In the genomic region with DNA sequence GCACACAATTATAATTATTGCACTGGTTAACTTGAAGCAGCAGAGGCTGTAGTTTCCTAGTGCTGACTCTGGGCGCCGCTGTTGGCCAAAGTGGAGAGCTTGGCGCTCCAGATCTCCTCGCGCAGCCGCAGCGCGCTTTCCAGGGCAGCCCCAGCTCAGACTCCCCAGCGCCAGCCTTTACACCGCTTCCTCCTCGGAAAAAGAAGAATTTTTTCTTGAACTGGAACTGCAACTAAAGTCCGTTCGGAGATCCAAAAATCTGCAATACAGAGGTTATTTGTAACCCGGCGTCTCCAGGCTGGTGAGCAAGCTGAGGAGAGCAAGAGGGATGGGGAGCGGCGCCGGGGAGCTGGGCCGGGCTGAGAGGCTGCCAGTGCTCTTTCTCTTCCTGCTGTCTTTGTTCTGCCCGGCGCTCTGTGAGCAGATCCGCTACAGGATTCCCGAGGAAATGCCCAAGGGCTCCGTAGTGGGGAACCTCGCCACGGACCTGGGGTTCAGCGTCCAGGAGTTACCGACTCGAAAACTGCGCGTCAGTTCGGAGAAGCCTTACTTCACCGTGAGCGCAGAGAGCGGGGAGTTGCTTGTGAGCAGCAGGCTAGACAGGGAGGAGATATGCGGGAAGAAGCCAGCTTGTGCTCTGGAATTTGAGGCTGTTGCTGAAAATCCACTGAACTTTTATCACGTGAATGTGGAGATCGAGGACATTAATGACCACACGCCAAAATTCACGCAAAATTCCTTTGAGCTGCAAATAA, we compare ENCODE assay signal across 8 cellular contexts. TPM values are rescaled to one million over a fixed set of nuclear protein-coding genes. Genes with fewer than 3 reads are reported as not detected.
DNase-seq lines count a peak whose midpoint lies in the region; ATAC-seq and TF ChIP-seq lines count a peak whose summit lies in the region.
"Not testable (repeated sequence)": the region's sequence is repeated elsewhere in the genome, so short reads cannot be mapped to it uniquely, and the experiment has no call there.

A gene (plus strand): TSS at position 142 of the 755 bp plus-strand sequence. CDS start 187 bp downstream, at position 329.

- not testable (repeated sequence) for H3K36me3 ChIP-seq in brain microvascular endothelial cell (replicated peaks); mesodermal cell (ENCODE audit: control insufficient read depth, insufficient read depth, low read length)

- WGBS in mesodermal cell (ENCODE audit: insufficient coverage in 2 of 2), 2 experiments = 64 to 74% methylated on average over 12 to 15 of the region's 40 CpGs

- peak; percentile 83 for ATAC-seq in GM19395 (IDR thresholded peaks at IDR 0.05; ENCODE audit: unreplicated experiment)
- ATAC-seq in HG03280 (IDR thresholded peaks at IDR 0.05; ENCODE audit: unreplicated experiment) = peak; percentile 93

- DNase-seq in brain microvascular endothelial cell = peak; percentile 40
- not testable (repeated sequence) for DNase-seq in cardiac septum (ENCODE audit: low spot score)
- DNase-seq in stimulated activated CD4-positive, alpha-beta T cell treated with anti-CD3 and anti-CD28 coated beads, Interleukin-15, amount 100 ng/mL, for 24 hours = peak; percentile 44

- TF ChIP-seq CTCF in C4-2B (conservative IDR thresholded peaks at IDR 0.05) (peak; percentile 75), VCaP (conservative IDR thresholded peaks at IDR 0.05) (peak; percentile 85), brain microvascular endothelial cell (IDR thresholded peaks at IDR 0.05; ENCODE audit: low read depth, low read length, missing control alignments) (peak; percentile 61)

- not testable (repeated sequence) for H3K27me3 ChIP-seq in brain microvascular endothelial cell (replicated peaks)

- H3K9me3 ChIP-seq in mesodermal cell (ENCODE audit: control insufficient read depth, low read length) = peaks cover 49% of the 10 kb centered on the region

- in situ Hi-C loops in brain microvascular endothelial cell (cut with HindIII; ENCODE audit: low pct_ligation_motif_present, low sequenced_read_pairs) = not testable (repeated sequence)

- H3K27ac ChIP-seq in C4-2B; VCaP; brain microvascular endothelial cell; mesodermal cell (ENCODE audit: low read depth, low read length, severe bottlenecking): not testable (repeated sequence)

- H3K4me1 ChIP-seq in mesodermal cell (ENCODE audit: control insufficient read depth, insufficient read depth, low read length, poor library complexity, severe bottlenecking) = not testable (repeated sequence)

- H3K4me3 ChIP-seq in brain microvascular endothelial cell (ENCODE audit: low read depth, low read length) = peak within 1 kb of the TSS; percentile 30
- H3K4me3 ChIP-seq in mesodermal cell (ENCODE audit: extremely low read depth, insufficient read depth, low read length, poor library complexity, severe bottlenecking) = peak within 1 kb of the TSS; percentile 18

- intact Hi-C loops in cardiac septum (cut with DNase I) = not testable (repeated sequence)

RNA-seq across cellular contexts. Expression of the gene that starts here (rescaled TPM):
- 12.5 TPM for total RNA-seq in cardiac septum
- polyA plus RNA-seq in mesodermal cell (2013, experiment 1 of 2) = 11.3 TPM
- polyA plus RNA-seq in mesodermal cell (2013, experiment 2 of 2) = 9.0 TPM
